ENCODE assay signal across 26 cellular contexts in genomic region chr6:170131351-170131750, GRCh38.
A peak's percentile ranks its signal among the peaks of the same experiment; 100 is the strongest.
DNase-seq lines count a peak whose midpoint lies in the region; ATAC-seq, FAIRE-seq and TF ChIP-seq lines count a peak whose summit lies in the region.
"Had no signal": no experiment of that assay in that cellular context is flagged by ENCODE, and none has a peak within 500 bp of the region (broad histone marks: within the 10 kb centered on the region; RNA-seq: fewer than 3 reads in every experiment).

No MANE protein-coding gene starts in this region.

- H3K27me3 ChIP-seq in sigmoid colon (no peaks in the 10 kb centered on the region), mesendoderm (ENCODE audit: insufficient read depth, low read length, poor library complexity) (no peaks in the 10 kb centered on the region)
- no peaks in the 10 kb centered on the region for H3K27me3 ChIP-seq in CD4-positive, alpha-beta memory T cell (ENCODE audit: insufficient read depth, low read length)
- H3K27me3 ChIP-seq: esophagus muscularis mucosa, foreskin keratinocyte, heart left ventricle had no signal

- no peak overlapping the region for H3K56ac ChIP-seq in mesendoderm (ENCODE audit: low read length)

- peak; percentile 24 for DNase-seq in activated naive CD8-positive, alpha-beta T cell treated with anti-CD3 and anti-CD28 coated beads, Interleukin-2, amount 10 ng/mL, durations not matched to agents 7 days and 5 days
- no peak for DNase-seq in activated naive CD8-positive, alpha-beta T cell treated with anti-CD3 and anti-CD28 coated beads for 36 hours
- DNase-seq in kidney (peak; percentile 59), sigmoid colon (peak; percentile 49), ureter (ENCODE audit: low spot score) (peak; percentile 31), mesendoderm (no peak), midbrain (lab: John Stamatoyannopoulos, UW) (no peak)
- DNase-seq in CD4-positive, alpha-beta memory T cell, result no peak
- DNase-seq: activated CD4-positive, alpha-beta T cell treated with anti-CD3 and anti-CD28 coated beads, Interleukin-2, amount 50 U/mL, for 4 hours; AML-193; caudate nucleus; foreskin keratinocyte; kidney glomerular epithelial cell; mammary epithelial cell; NCI-H1092; NCI-H187; NCI-H69; stimulated activated CD4-positive, alpha-beta T cell treated with anti-CD3 and anti-CD28 coated beads, Interleukin-2, amount 100 ng/mL, for 48 hours had no signal

- TF ChIP-seq POLR2A in sigmoid colon (IDR thresholded peaks at IDR 0.05), result no peak

- no peak overlapping the region for H2BK15ac ChIP-seq in mesendoderm (replicated peaks; ENCODE audit: low read depth)

- H3K4me3 ChIP-seq in kidney (ENCODE audit: low read length in 2 of 2) (no peak overlapping the region), sigmoid colon (no peak overlapping the region), mesendoderm (ENCODE audit: low read length) (no peak overlapping the region)
- no peak overlapping the region for H3K4me3 ChIP-seq in CD4-positive, alpha-beta memory T cell (ENCODE audit: low read length in 2 of 2)
- H3K4me3 ChIP-seq: esophagus muscularis mucosa, heart left ventricle had no signal

- H3K27me3 Mint-ChIP-seq in activated naive CD8-positive, alpha-beta T cell treated with anti-CD3 and anti-CD28 coated beads, Interleukin-2, amount 10 ng/mL, durations not matched to agents 7 days and 5 days, result no peaks in the 10 kb centered on the region
- H3K27me3 Mint-ChIP-seq in activated naive CD8-positive, alpha-beta T cell treated with anti-CD3 and anti-CD28 coated beads for 36 hours, result no peaks in the 10 kb centered on the region
- peaks cover 0 to 6% of the 10 kb centered on the region in 2 donors for H3K27me3 Mint-ChIP-seq in CD4-positive, alpha-beta memory T cell
- H3K27me3 Mint-ChIP-seq: activated naive CD8-positive, alpha-beta T cell had no signal

- no peak for ATAC-seq in activated naive CD8-positive, alpha-beta T cell treated with anti-CD3 and anti-CD28 coated beads, Interleukin-2, amount 10 ng/mL, durations not matched to agents 7 days and 5 days (ENCODE audit: low read depth)
- ATAC-seq: foreskin keratinocyte, heart left ventricle had no signal

- CTCF ChIA-PET in CD4-positive, alpha-beta memory T cell (lab: Charles Lee; ENCODE audit: partially characterized antibody), result no interaction called here

- H3K4me2 ChIP-seq in mesendoderm (ENCODE audit: low read length), result no peak overlapping the region

- H4K8ac ChIP-seq in mesendoderm (ENCODE audit: low read depth, low read length), result no peak overlapping the region

- no peaks in the 10 kb centered on the region for H3K79me2 ChIP-seq in mesendoderm (ENCODE audit: control insufficient read depth, insufficient read depth, low read length)

- no peaks in the 10 kb centered on the region for H3K36me3 Mint-ChIP-seq in activated naive CD8-positive, alpha-beta T cell treated with anti-CD3 and anti-CD28 coated beads, Interleukin-2, amount 10 ng/mL, durations not matched to agents 7 days and 5 days
- no peaks in the 10 kb centered on the region for H3K36me3 Mint-ChIP-seq in activated naive CD8-positive, alpha-beta T cell treated with anti-CD3 and anti-CD28 coated beads for 36 hours
- H3K36me3 Mint-ChIP-seq in CD4-positive, alpha-beta memory T cell, result no peaks in the 10 kb centered on the region
- H3K36me3 Mint-ChIP-seq: activated naive CD8-positive, alpha-beta T cell; CD8-positive, alpha-beta memory T cell had no signal

- no peak overlapping the region for H3K4ac ChIP-seq in mesendoderm (ENCODE audit: low read depth, low read length)

- H3K9ac ChIP-seq in kidney (ENCODE audit: low read length in 2 of 2) (no peak overlapping the region), mesendoderm (ENCODE audit: low read length) (no peak overlapping the region)

- H3K27ac Mint-ChIP-seq in activated naive CD8-positive, alpha-beta T cell treated with anti-CD3 and anti-CD28 coated beads, Interleukin-2, amount 10 ng/mL, durations not matched to agents 7 days and 5 days, result no peak overlapping the region
- H3K27ac Mint-ChIP-seq in activated naive CD8-positive, alpha-beta T cell treated with anti-CD3 and anti-CD28 coated beads for 36 hours, result no peak overlapping the region
- no peak overlapping the region for H3K27ac Mint-ChIP-seq in CD4-positive, alpha-beta memory T cell
- H3K27ac Mint-ChIP-seq: activated naive CD8-positive, alpha-beta T cell; activated T-helper 2 cell treated with anti-CD3 and anti-CD28 coated beads, Interferon-gamma antibody, Interleukin-2, Interleukin-4, amounts not matched to agents 10 μg/mL and 5 μg/mL and 100 μg/mL, durations not matched to agents 14 hours and 24 hours and 36 hours; CD8-positive, alpha-beta memory T cell had no signal

- H3K9me3 Mint-ChIP-seq in activated naive CD8-positive, alpha-beta T cell treated with anti-CD3 and anti-CD28 coated beads, Interleukin-2, amount 10 ng/mL, durations not matched to agents 7 days and 5 days, result no peaks in the 10 kb centered on the region
- no peaks in the 10 kb centered on the region for H3K9me3 Mint-ChIP-seq in activated naive CD8-positive, alpha-beta T cell treated with anti-CD3 and anti-CD28 coated beads for 36 hours
- no peaks in the 10 kb centered on the region for H3K9me3 Mint-ChIP-seq in CD4-positive, alpha-beta memory T cell
- H3K9me3 Mint-ChIP-seq: activated T-helper 2 cell treated with anti-CD3 and anti-CD28 coated beads, Interferon-gamma antibody, Interleukin-2, Interleukin-4, amounts not matched to agents 10 μg/mL and 5 μg/mL and 100 μg/mL, durations not matched to agents 14 hours and 24 hours and 36 hours; CD8-positive, alpha-beta memory T cell had no signal

- no peak overlapping the region for H3K4me3 Mint-ChIP-seq in activated naive CD8-positive, alpha-beta T cell treated with anti-CD3 and anti-CD28 coated beads, Interleukin-2, amount 10 ng/mL, durations not matched to agents 7 days and 5 days
- no peak overlapping the region for H3K4me3 Mint-ChIP-seq in activated naive CD8-positive, alpha-beta T cell treated with anti-CD3 and anti-CD28 coated beads for 36 hours
- no peak overlapping the region for H3K4me3 Mint-ChIP-seq in CD4-positive, alpha-beta memory T cell
- H3K4me3 Mint-ChIP-seq: activated naive CD8-positive, alpha-beta T cell; CD8-positive, alpha-beta memory T cell had no signal

- TF ChIP-seq CTCF in kidney (IDR thresholded peaks at IDR 0.05; ENCODE audit: borderline replicate concordance, extremely low read depth, insufficient read depth) (no peak), sigmoid colon (IDR thresholded peaks at IDR 0.05) (no peak)

- POLR2A ChIA-PET in activated naive CD8-positive, alpha-beta T cell treated with anti-CD3 and anti-CD28 coated beads, Interleukin-2, amount 10 ng/mL, durations not matched to agents 7 days and 5 days (lab: Charles Lee), result no interaction called here
- POLR2A ChIA-PET in CD4-positive, alpha-beta memory T cell (lab: Charles Lee; ENCODE audit: partially characterized antibody), result no interaction called here

- H3K27ac ChIP-seq in kidney (ENCODE audit: low read depth in 2 of 2, low read length in 2 of 2) (no peak overlapping the region), sigmoid colon (no peak overlapping the region), mesendoderm (ENCODE audit: low read depth, low read length) (no peak overlapping the region)
- H3K27ac ChIP-seq in CD4-positive, alpha-beta memory T cell (ENCODE audit: low read depth, low read length), result no peak overlapping the region
- H3K27ac ChIP-seq: esophagus muscularis mucosa, foreskin keratinocyte, neutrophil had no signal

- H3K4me1 ChIP-seq in kidney (ENCODE audit: control insufficient read depth in 1 of 2, insufficient read depth in 1 of 2, low read depth in 1 of 2, low read length in 2 of 2), result peaks cover 0 to 4% of the 10 kb centered on the region in 2 donors
- peaks cover 0 to 18% (median 9%) of the 10 kb centered on the region in 4 donors for H3K4me1 ChIP-seq in sigmoid colon
- H3K4me1 ChIP-seq in CD4-positive, alpha-beta memory T cell (ENCODE audit: insufficient read depth, low read length), result no peaks in the 10 kb centered on the region
- no peaks in the 10 kb centered on the region for H3K4me1 ChIP-seq in mesendoderm (ENCODE audit: control insufficient read depth, low read depth, low read length)
- H3K4me1 ChIP-seq: foreskin keratinocyte had no signal

- intact Hi-C loops in kidney (cut with DNase I) (no loop called here), sigmoid colon (cut with DNase I) (no loop called here)
- intact Hi-C loops in CD4-positive, alpha-beta memory T cell (cut with micrococcal nuclease), result no loop called here

- 81 to 82% methylated on average over 11 of the region's 11 CpGs for WGBS in sigmoid colon, 2 donors
- WGBS in mesendoderm (ENCODE audit: extremely low coverage, insufficient coverage, low lambda C conversion rate), result no CpG with 5 or more reads among the region's 11 CpGs

- TF ChIP-seq EP300 in sigmoid colon (IDR thresholded peaks at IDR 0.05), result no peak

- no peak overlapping the region for H3K18ac ChIP-seq in mesendoderm (ENCODE audit: low read length)

- no peak overlapping the region for H2AK5ac ChIP-seq in mesendoderm (ENCODE audit: low read length)

- no peak overlapping the region for H4K5ac ChIP-seq in mesendoderm (ENCODE audit: low read length)

- H2BK5ac ChIP-seq in mesendoderm (ENCODE audit: low read length), result no peak overlapping the region

- H3K36me3 ChIP-seq in kidney (ENCODE audit: control insufficient read depth in 1 of 2, insufficient read depth in 2 of 2, low read length in 2 of 2) (no peaks in the 10 kb centered on the region), sigmoid colon (no peaks in the 10 kb centered on the region), mesendoderm (ENCODE audit: control insufficient read depth, insufficient read depth, low read length) (no peaks in the 10 kb centered on the region)
- H3K36me3 ChIP-seq in CD4-positive, alpha-beta memory T cell (ENCODE audit: insufficient read depth, low read length), result no peaks in the 10 kb centered on the region
- H3K36me3 ChIP-seq: esophagus muscularis mucosa, heart left ventricle, neutrophil had no signal

- no peak for FAIRE-seq in kidney (lab: Jason Lieb, UNC)
- FAIRE-seq: A204.1, astrocyte had no signal

- H2BK120ac ChIP-seq in mesendoderm (ENCODE audit: low read depth, low read length), result no peak overlapping the region

- H3K23ac ChIP-seq in mesendoderm (ENCODE audit: low read length), result no peak overlapping the region

- H3K9me3 ChIP-seq in kidney (ENCODE audit: control insufficient read depth in 1 of 2, low read length in 2 of 2) (no peaks in the 10 kb centered on the region), sigmoid colon (no peaks in the 10 kb centered on the region)
- H3K9me3 ChIP-seq in CD4-positive, alpha-beta memory T cell (ENCODE audit: control insufficient read depth in 1 of 2, low read length in 2 of 2), result no peaks in the 10 kb centered on the region
- H3K9me3 ChIP-seq: esophagus muscularis mucosa, heart left ventricle, neutrophil had no signal

- H3K4me1 Mint-ChIP-seq in activated naive CD8-positive, alpha-beta T cell treated with anti-CD3 and anti-CD28 coated beads, Interleukin-2, amount 10 ng/mL, durations not matched to agents 7 days and 5 days, result peaks cover 1% of the 10 kb centered on the region
- H3K4me1 Mint-ChIP-seq in activated naive CD8-positive, alpha-beta T cell treated with anti-CD3 and anti-CD28 coated beads for 36 hours, result no peaks in the 10 kb centered on the region
- H3K4me1 Mint-ChIP-seq in CD4-positive, alpha-beta memory T cell, result no peaks in the 10 kb centered on the region
- H3K4me1 Mint-ChIP-seq: CD8-positive, alpha-beta memory T cell had no signal

- H3K79me1 ChIP-seq in mesendoderm (ENCODE audit: low read length), result no peaks in the 10 kb centered on the region

Comparison
In these comparisons a context has a peak if more than half of its experiments do, and no peak if none do; other contexts are left out.
1. DNase-seq: peak in activated naive CD8-positive, alpha-beta T cell treated with anti-CD3 and anti-CD28 coated beads, Interleukin-2, amount 10 ng/mL, durations not matched to agents 7 days and 5 days (single experiment), kidney (single experiment), sigmoid colon (single experiment) and ureter (single experiment); none in activated naive CD8-positive, alpha-beta T cell treated with anti-CD3 and anti-CD28 coated beads for 36 hours (single experiment), CD4-positive, alpha-beta memory T cell (0 of 5), mesendoderm (single experiment) and midbrain (single experiment).